Comparison of ENCODE assay signal across 11 cellular contexts in genomic region chr4:39029752-39030694, GRCh38. TPM values are rescaled to one million over a fixed set of nuclear protein-coding genes. Genes with fewer than 3 reads are reported as not detected.
DNase-seq lines count a peak whose midpoint lies in the region; ATAC-seq and TF ChIP-seq lines count a peak whose summit lies in the region.
"Had no signal": no experiment of that assay in that cellular context is flagged by ENCODE, and none has a peak within 500 bp of the region (broad histone marks: within the 10 kb centered on the region; RNA-seq: fewer than 3 reads in every experiment).

No MANE protein-coding gene starts in this region.

- no peak for TF ChIP-seq POLR2A in esophagus muscularis mucosa (IDR thresholded peaks at IDR 0.05; ENCODE audit: low read depth)

- DNase-seq in activated CD4-positive, alpha-beta T cell treated with anti-CD3 and anti-CD28 coated beads for 36 hours: peak; percentile 22
- no peak for DNase-seq in activated CD4-positive, alpha-beta T cell treated with anti-CD3 and anti-CD28 coated beads for 1 hour
- DNase-seq in activated T-helper 1 cell treated with anti-CD3 and anti-CD28 coated beads, Interleukin-12 subunit alpha, Interleukin-12 subunit beta, Interleukin-2, Interleukin-4 antibody, amounts not matched to agents 30 ng/mL and 10 ng/mL and 1 ng/mL, durations not matched to agents 14 hours and 24 hours and 36 hours (ENCODE audit: low spot score): no peak
- DNase-seq in glomerular visceral epithelial cell (ENCODE audit: extremely low spot score) (no peak), amniotic stem cell (lab: John Stamatoyannopoulos, UW) (no peak), esophagus muscularis mucosa (ENCODE audit: extremely low spot score) (no peak)
- DNase-seq: NCI-H1105 had no signal

- peaks cover 4% of the 10 kb centered on the region for H3K36me3 Mint-ChIP-seq in activated CD4-positive, alpha-beta T cell treated with anti-CD3 and anti-CD28 coated beads for 36 hours (ENCODE audit: low read depth)
- H3K36me3 Mint-ChIP-seq in activated T-helper 1 cell treated with anti-CD3 and anti-CD28 coated beads, Interleukin-12 subunit alpha, Interleukin-12 subunit beta, Interleukin-2, Interleukin-4 antibody, amounts not matched to agents 30 ng/mL and 10 ng/mL and 1 ng/mL, durations not matched to agents 14 hours and 24 hours and 36 hours (ENCODE audit: low read depth): peaks cover 10% of the 10 kb centered on the region

- H3K9me3 ChIP-seq in parathyroid adenoma (ENCODE audit: control insufficient read depth, low read length) (no peaks in the 10 kb centered on the region), esophagus muscularis mucosa (no peaks in the 10 kb centered on the region)

- H3K27ac ChIP-seq in parathyroid adenoma (no peak overlapping the region), esophagus muscularis mucosa (replicated peaks in 1 of 4) (no peak overlapping the region)
- H3K27ac ChIP-seq: VCaP had no signal

- H3K27me3 ChIP-seq in parathyroid adenoma (ENCODE audit: control insufficient read depth, insufficient read depth, low read length) (no peaks in the 10 kb centered on the region), esophagus muscularis mucosa (no peaks in the 10 kb centered on the region)

- peak; percentile 24 for ATAC-seq in activated CD4-positive, alpha-beta T cell treated with anti-CD3 and anti-CD28 coated beads for 36 hours
- peak; percentile 32 for ATAC-seq in HG03175 (IDR thresholded peaks at IDR 0.05; ENCODE audit: unreplicated experiment)

- H3K4me1 Mint-ChIP-seq in activated CD4-positive, alpha-beta T cell treated with anti-CD3 and anti-CD28 coated beads for 36 hours: peaks cover 48% of the 10 kb centered on the region
- H3K4me1 Mint-ChIP-seq in activated T-helper 1 cell treated with anti-CD3 and anti-CD28 coated beads, Interleukin-12 subunit alpha, Interleukin-12 subunit beta, Interleukin-2, Interleukin-4 antibody, amounts not matched to agents 30 ng/mL and 10 ng/mL and 1 ng/mL, durations not matched to agents 14 hours and 24 hours and 36 hours (ENCODE audit: low read depth): peaks cover 53% of the 10 kb centered on the region
- H3K4me1 Mint-ChIP-seq: nephron had no signal

- H3K27ac Mint-ChIP-seq in activated CD4-positive, alpha-beta T cell treated with anti-CD3 and anti-CD28 coated beads for 36 hours: peak overlapping the region; percentile 83
- H3K27ac Mint-ChIP-seq in activated T-helper 1 cell treated with anti-CD3 and anti-CD28 coated beads, Interleukin-12 subunit alpha, Interleukin-12 subunit beta, Interleukin-2, Interleukin-4 antibody, amounts not matched to agents 30 ng/mL and 10 ng/mL and 1 ng/mL, durations not matched to agents 14 hours and 24 hours and 36 hours: peak overlapping the region; percentile 77
- H3K27ac Mint-ChIP-seq: nephron had no signal

- peak overlapping the region; percentile 77 for H3K4me3 Mint-ChIP-seq in activated CD4-positive, alpha-beta T cell treated with anti-CD3 and anti-CD28 coated beads for 36 hours
- H3K4me3 Mint-ChIP-seq in activated T-helper 1 cell treated with anti-CD3 and anti-CD28 coated beads, Interleukin-12 subunit alpha, Interleukin-12 subunit beta, Interleukin-2, Interleukin-4 antibody, amounts not matched to agents 30 ng/mL and 10 ng/mL and 1 ng/mL, durations not matched to agents 14 hours and 24 hours and 36 hours: peak overlapping the region; percentile 93
- H3K4me3 Mint-ChIP-seq: nephron had no signal

- intact Hi-C loops in activated CD4-positive, alpha-beta T cell treated with anti-CD3 and anti-CD28 coated beads for 36 hours (cut with DNase I, micrococcal nuclease): loop anchor here (2.0 to 10.0 kb wide), 8 partner anchors 73 to 865 kb away; partner anchors contain the start of genes KLF3 (in 1 of the 2), LIAS (in 1 of the 2) and RPL9 (in 1 of the 2)
- intact Hi-C loops in activated T-helper 1 cell treated with anti-CD3 and anti-CD28 coated beads, Interleukin-12 subunit alpha, Interleukin-12 subunit beta, Interleukin-2, Interleukin-4 antibody, amounts not matched to agents 30 ng/mL and 10 ng/mL and 1 ng/mL, durations not matched to agents 14 hours and 24 hours and 36 hours (cut with micrococcal nuclease): loop anchor here (2.0 to 5.0 kb wide), 3 partner anchors 105 to 898 kb away; partner anchors contain the start of genes LIAS and RPL9
- intact Hi-C loops in esophagus muscularis mucosa (cut with DNase I): no loop called here

- POLR2A ChIA-PET in activated CD4-positive, alpha-beta T cell treated with anti-CD3 and anti-CD28 coated beads for 36 hours (lab: Charles Lee): interaction anchor here (0.6 to 1.5 kb wide), 2 partner anchors 14 to 75 kb away, joined by 3 to 8 read pairs; no protein-coding TSS in a partner anchor

- CTCF ChIA-PET in activated CD4-positive, alpha-beta T cell treated with anti-CD3 and anti-CD28 coated beads for 36 hours (lab: Charles Lee): interaction anchor here (0.7 to 3.8 kb wide), 15 partner anchors 13 to 128 kb away, joined by 3 to 12 read pairs (median 3); no protein-coding TSS in a partner anchor

- no peak overlapping the region for H3K4me2 ChIP-seq in parathyroid adenoma (ENCODE audit: low read length)

- no peak for TF ChIP-seq EP300 in esophagus muscularis mucosa (IDR thresholded peaks at IDR 0.05)

- no peak for TF ChIP-seq CTCF in parathyroid adenoma (IDR thresholded peaks at IDR 0.05)
- TF ChIP-seq CTCF in esophagus muscularis mucosa (IDR thresholded peaks at IDR 0.05): no peak

- H3K4me3 ChIP-seq in parathyroid adenoma (ENCODE audit: low read depth, low read length) (no peak overlapping the region), esophagus muscularis mucosa (no peak overlapping the region)

- no peaks in the 10 kb centered on the region for H3K27me3 Mint-ChIP-seq in activated CD4-positive, alpha-beta T cell treated with anti-CD3 and anti-CD28 coated beads for 36 hours
- no peaks in the 10 kb centered on the region for H3K27me3 Mint-ChIP-seq in activated T-helper 1 cell treated with anti-CD3 and anti-CD28 coated beads, Interleukin-12 subunit alpha, Interleukin-12 subunit beta, Interleukin-2, Interleukin-4 antibody, amounts not matched to agents 30 ng/mL and 10 ng/mL and 1 ng/mL, durations not matched to agents 14 hours and 24 hours and 36 hours (ENCODE audit: insufficient read depth)

- no peaks in the 10 kb centered on the region for H3K4me1 ChIP-seq in parathyroid adenoma
- no peaks in the 10 kb centered on the region for H3K4me1 ChIP-seq in esophagus muscularis mucosa

- no peak overlapping the region for H3K9ac ChIP-seq in parathyroid adenoma

- H3K9me3 Mint-ChIP-seq in activated CD4-positive, alpha-beta T cell treated with anti-CD3 and anti-CD28 coated beads for 36 hours (ENCODE audit: low read depth): no peaks in the 10 kb centered on the region
- H3K9me3 Mint-ChIP-seq in activated T-helper 1 cell treated with anti-CD3 and anti-CD28 coated beads, Interleukin-12 subunit alpha, Interleukin-12 subunit beta, Interleukin-2, Interleukin-4 antibody, amounts not matched to agents 30 ng/mL and 10 ng/mL and 1 ng/mL, durations not matched to agents 14 hours and 24 hours and 36 hours: no peaks in the 10 kb centered on the region
- H3K9me3 Mint-ChIP-seq: nephron had no signal

- H2AFZ ChIP-seq in parathyroid adenoma: peak overlapping the region; percentile 22

- H3K36me3 ChIP-seq in parathyroid adenoma (ENCODE audit: control insufficient read depth, insufficient read depth, low read length) (no peaks in the 10 kb centered on the region), esophagus muscularis mucosa (no peaks in the 10 kb centered on the region)

- H3K79me2 ChIP-seq in parathyroid adenoma: no peaks in the 10 kb centered on the region

RNA-seq across cellular contexts. Expression of gene TMEM156, which starts 2.2 kb away (rescaled TPM):
- total RNA-seq in activated CD4-positive, alpha-beta T cell treated with anti-CD3 and anti-CD28 coated beads for 36 hours: 10 to 100 TPM; 14.3 to 15.4 TPM
- total RNA-seq in activated T-helper 1 cell treated with anti-CD3 and anti-CD28 coated beads, Interleukin-12 subunit alpha, Interleukin-12 subunit beta, Interleukin-2, Interleukin-4 antibody, amounts not matched to agents 30 ng/mL and 10 ng/mL and 1 ng/mL, durations not matched to agents 14 hours and 24 hours and 36 hours: 27.7 and 29.4 TPM in 2 replicates
- total RNA-seq in esophagus muscularis mucosa: under 1 TPM in 1 of 4 donors, not detected in 3; 0.50 TPM

RNA-seq across cellular contexts. Expression of gene KLHL5, which starts 32.0 kb away (rescaled TPM):
- total RNA-seq in activated CD4-positive, alpha-beta T cell treated with anti-CD3 and anti-CD28 coated beads for 36 hours: 10 to 100 TPM; 11.6 to 14.3 TPM
- 45.0 and 46.3 TPM in 2 replicates for total RNA-seq in activated T-helper 1 cell treated with anti-CD3 and anti-CD28 coated beads, Interleukin-12 subunit alpha, Interleukin-12 subunit beta, Interleukin-2, Interleukin-4 antibody, amounts not matched to agents 30 ng/mL and 10 ng/mL and 1 ng/mL, durations not matched to agents 14 hours and 24 hours and 36 hours
- total RNA-seq in esophagus muscularis mucosa: 100 to 1,000 TPM in 3 of 4 donors, 10 to 100 TPM in 1; 92.7 to 187 (median 111) TPM

Comparison
In these comparisons a context has a peak if more than half of its experiments do, and no peak if none do; other contexts are left out.
1. RNA of gene TMEM156, which starts 2.2 kb away (total RNA-seq): 27.7 to 29.4 TPM in activated T-helper 1 cell treated with anti-CD3 and anti-CD28 coated beads, Interleukin-12 subunit alpha, Interleukin-12 subunit beta, Interleukin-2, Interleukin-4 antibody, amounts not matched to agents 30 ng/mL and 10 ng/mL and 1 ng/mL, durations not matched to agents 14 hours and 24 hours and 36 hours and 14.3 to 15.4 TPM in activated CD4-positive, alpha-beta T cell treated with anti-CD3 and anti-CD28 coated beads for 36 hours; 0.50 TPM in esophagus muscularis mucosa; every median in the first group is over 10 times any median in the second.